8 cellular contexts compared by ENCODE assay signal in genomic region chrX:122545778-122546177, GRCh38.
"Had no signal": no experiment of that assay in that cellular context is flagged by ENCODE, and none has a peak within 500 bp of the region (broad histone marks: within the 10 kb centered on the region; RNA-seq: fewer than 3 reads in every experiment).

No MANE protein-coding gene starts in this region.

- DNase-seq: IMR-90, KBM-7, KG1 had no signal

- H3K27me3 Mint-ChIP-seq: IgD-negative memory B cell had no signal

- H3K4me3 Mint-ChIP-seq: IgD-negative memory B cell had no signal

- H3K27ac ChIP-seq: HL-60, KMS-11 had no signal

- FAIRE-seq: HTR-8/SVneo, K562 had no signal

- ATAC-seq: K562 had no signal

- H3K9ac ChIP-seq: KMS-11 had no signal

- H3K4me3 ChIP-seq: K562 had no signal

- H3K4me1 Mint-ChIP-seq: IgD-negative memory B cell had no signal

- H3K27ac Mint-ChIP-seq: IgD-negative memory B cell had no signal

- H3K36me3 Mint-ChIP-seq: IgD-negative memory B cell had no signal

- H3K4me2 ChIP-seq: KMS-11 had no signal
